ENCODE assay signal across 1 cellular context in genomic region chr3:50314342-50314741, GRCh38.
TF ChIP-seq lines count a peak whose summit lies in the region.

No MANE protein-coding gene starts in this region.

TF ChIP-seq in WTC11, 78 proteins besides CTCF, POLR2A, EP300 and RAD21:
- TF ChIP-seq CDX4 (CRISPR knock-in tag; IDR thresholded peaks at IDR 0.05; ENCODE audit: borderline replicate concordance) (no peak), ZNF263 (CRISPR knock-in tag; IDR thresholded peaks at IDR 0.05; ENCODE audit: low read depth) (no peak), IRF2 (CRISPR knock-in tag; IDR thresholded peaks at IDR 0.05; ENCODE audit: borderline replicate concordance, low read depth) (no peak), JUN (CRISPR knock-in tag; IDR thresholded peaks at IDR 0.05) (no peak), TEAD1 (CRISPR knock-in tag; IDR thresholded peaks at IDR 0.05) (no peak), EMX1 (CRISPR knock-in tag; IDR thresholded peaks at IDR 0.05) (no peak)
- TF ChIP-seq, protein P1, sequence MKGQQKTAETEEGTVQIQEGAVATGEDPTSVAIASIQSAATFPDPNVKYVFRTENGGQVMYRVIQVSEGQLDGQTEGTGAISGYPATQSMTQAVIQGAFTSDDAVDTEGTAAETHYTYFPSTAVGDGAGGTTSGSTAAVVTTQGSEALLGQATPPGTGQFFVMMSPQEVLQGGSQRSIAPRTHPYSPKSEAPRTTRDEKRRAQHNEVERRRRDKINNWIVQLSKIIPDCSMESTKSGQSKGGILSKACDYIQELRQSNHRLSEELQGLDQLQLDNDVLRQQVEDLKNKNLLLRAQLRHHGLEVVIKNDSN (CRISPR knock-in tag; IDR thresholded peaks at IDR 0.05): no peak
- TF ChIP-seq, protein P2, sequence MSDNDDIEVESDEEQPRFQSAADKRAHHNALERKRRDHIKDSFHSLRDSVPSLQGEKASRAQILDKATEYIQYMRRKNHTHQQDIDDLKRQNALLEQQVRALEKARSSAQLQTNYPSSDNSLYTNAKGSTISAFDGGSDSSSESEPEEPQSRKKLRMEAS (CRISPR knock-in tag; IDR thresholded peaks at IDR 0.05): no peak
- TF ChIP-seq, protein P3, sequence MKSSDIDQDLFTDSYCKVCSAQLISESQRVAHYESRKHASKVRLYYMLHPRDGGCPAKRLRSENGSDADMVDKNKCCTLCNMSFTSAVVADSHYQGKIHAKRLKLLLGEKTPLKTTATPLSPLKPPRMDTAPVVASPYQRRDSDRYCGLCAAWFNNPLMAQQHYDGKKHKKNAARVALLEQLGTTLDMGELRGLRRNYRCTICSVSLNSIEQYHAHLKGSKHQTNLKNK (CRISPR knock-in tag; IDR thresholded peaks at IDR 0.05): no peak
